Comparison of ENCODE assay signal across 21 cellular contexts in genomic region chr18:48672671-48673340, GRCh38.
DNase-seq lines count a peak whose midpoint lies in the region; ATAC-seq and TF ChIP-seq lines count a peak whose summit lies in the region.
"Had no signal": no experiment of that assay in that cellular context is flagged by ENCODE, and none has a peak within 500 bp of the region (broad histone marks: within the 10 kb centered on the region; RNA-seq: fewer than 3 reads in every experiment).

No MANE protein-coding gene starts in this region.

- TF ChIP-seq CTCF in IMR-90 (conservative IDR thresholded peaks at IDR 0.05; ENCODE audit: low read depth, low read length) (no peak), ovary (IDR thresholded peaks at IDR 0.05) (no peak)

- no peaks in the 10 kb centered on the region for H3K36me3 Mint-ChIP-seq in T-helper 17 cell (ENCODE audit: low read depth)

- peaks cover 2% of the 10 kb centered on the region; the same call in 1 of the 2 replicates for H3K9me3 ChIP-seq in IMR-90 (ENCODE audit: control insufficient read depth, insufficient read depth, low read length)
- H3K9me3 ChIP-seq in T-helper 17 cell (ENCODE audit: control insufficient read depth, low read length, poor library complexity, severe bottlenecking), result no peaks in the 10 kb centered on the region
- peaks cover 0 to 6% of the 10 kb centered on the region in 2 donors for H3K9me3 ChIP-seq in ovary
- H3K9me3 ChIP-seq: body of pancreas, colonic mucosa had no signal

- H2AK5ac ChIP-seq in IMR-90 (ENCODE audit: low read depth, low read length), result no peak overlapping the region

- intact Hi-C loops in IMR-90 (cut with micrococcal nuclease) (no loop called here), ovary (cut with DNase I) (loop anchor here (10.0 kb wide), 5 partner anchors 102 to 822 kb away; partner anchors contain the start of genes SMAD7 (in 2 of the 4), C18orf32 (in 1 of the 4) and RPL17 (in 1 of the 4))

- no peak overlapping the region for H2AK9ac ChIP-seq in IMR-90 (replicated peaks; ENCODE audit: low read depth, low read length, poor library complexity)

- no peak overlapping the region for H2BK5ac ChIP-seq in IMR-90 (ENCODE audit: low read depth, low read length, poor library complexity, severe bottlenecking)

- H3K4me3 ChIP-seq in IMR-90 (ENCODE audit: insufficient read depth, low read depth, low read length) (no peak overlapping the region), ovary (no peak overlapping the region)
- H3K4me3 ChIP-seq: body of pancreas, colonic mucosa, smooth muscle cell had no signal

- no peak overlapping the region for H2BK20ac ChIP-seq in IMR-90 (ENCODE audit: low read depth, low read length)

- no peak for TF ChIP-seq POLR2A in IMR-90 (IDR thresholded peaks at IDR 0.05; ENCODE audit: low read depth, low read length)
- TF ChIP-seq POLR2A in ovary (IDR thresholded peaks at IDR 0.05), result no peak

- H3K27ac ChIP-seq in IMR-90 (ENCODE audit: insufficient read depth, low read length), result no peak overlapping the region
- H3K27ac ChIP-seq in ovary, result no peak overlapping the region
- H3K27ac ChIP-seq: 22Rv1, body of pancreas, colonic mucosa had no signal

- DNase-seq in NCI-H1417 (lab: John Stamatoyannopoulos, UW) (peak in 2 of 3 experiments; percentile 65 to 80), NCI-H1417 treated with DMSO at 0.1 percent for 48 hours (lab: John Stamatoyannopoulos, UW) (no peak), IMR-90 (no peak), T-helper 17 cell (no peak), ovary (peak in 4 of 5 donors; percentile 10 to 18 (median 12)), cerebellar nuclear complex (lab: John Stamatoyannopoulos, UW) (no peak)
- DNase-seq: activated naive CD8-positive, alpha-beta T cell treated with anti-CD3 and anti-CD28 coated beads for 36 hours; AML-193; body of pancreas; colonic mucosa; HCEC 1CT; NCI-H1436 treated with DMSO at 0.1 percent for 48 hours; NCI-H446 treated with DMSO at 0.1 percent for 48 hours; stimulated activated CD4-positive, alpha-beta T cell treated with anti-CD3 and anti-CD28 coated beads, Interleukin-4, amount 100 ng/mL, for 1 hour; stimulated activated naive CD8-positive, alpha-beta T cell treated with anti-CD3 and anti-CD28 coated beads, Interleukin-15, amount 100 ng/mL, for 72 hours; T-helper 9 cell had no signal

- H4K91ac ChIP-seq in IMR-90 (ENCODE audit: insufficient read depth, low read depth, low read length), result no peak overlapping the region

- dilution Hi-C loops in IMR-90 (cut with HindIII; ENCODE audit: low sequenced_read_pairs, unreplicated experiment), result no loop called here

- H3K27me3 ChIP-seq in IMR-90 (ENCODE audit: control insufficient read depth, insufficient read depth, low read length) (no peaks in the 10 kb centered on the region), ovary (no peaks in the 10 kb centered on the region)
- H3K27me3 ChIP-seq: body of pancreas, colonic mucosa had no signal

- BruUV-seq in IMR-90 (replicated peaks; lab: Mats Ljungman, UMichigan), result no TSS peak

- H3K9me1 ChIP-seq in IMR-90 (ENCODE audit: insufficient read depth, low read length), result peaks cover 2% of the 10 kb centered on the region; the same call in 1 of the 2 replicates

- whole genome bisulfite sequencing in IMR-90 (ENCODE audit: extremely low coverage in 2 of 2, insufficient read length in 1 of 2), 2 experiments, result 100% methylated on average over 1 of the region's 6 CpGs; no CpG with 5 or more reads in 1 of the 2 experiments
- 92 to 93% (median 92%) methylated on average over 6 of the region's 6 CpGs for WGBS in ovary, 3 donors

- peak overlapping the region; percentile 11 for H3K27ac Mint-ChIP-seq in T-helper 17 cell
- H3K27ac Mint-ChIP-seq: activated naive CD8-positive, alpha-beta T cell treated with anti-CD3 and anti-CD28 coated beads for 36 hours; stimulated activated naive CD8-positive, alpha-beta T cell treated with anti-CD3 and anti-CD28 coated beads, Interleukin-15, amount 100 ng/mL, for 72 hours; type B pancreatic cell had no signal

- ATAC-seq in IMR-90 (ENCODE audit: low read depth) (no peak), T-helper 17 cell (no peak), HG03025 (IDR thresholded peaks at IDR 0.05; ENCODE audit: low FRiP score, unreplicated experiment) (no peak), HG02885 (IDR thresholded peaks at IDR 0.05; ENCODE audit: poor library complexity, unreplicated experiment) (no peak)
- ATAC-seq: body of pancreas; stimulated activated naive CD8-positive, alpha-beta T cell treated with anti-CD3 and anti-CD28 coated beads, Interleukin-15, amount 100 ng/mL, for 72 hours had no signal

- H2BK120ac ChIP-seq in IMR-90 (ENCODE audit: low read depth, low read length), result no peak overlapping the region

- no peak overlapping the region for H3K4ac ChIP-seq in IMR-90 (ENCODE audit: low read depth, low read length)

- peaks cover 19% of the 10 kb centered on the region for H3K4me1 ChIP-seq in IMR-90 (ENCODE audit: control insufficient read depth, insufficient read depth, low read length)
- H3K4me1 ChIP-seq in ovary (ENCODE audit: insufficient read depth), result no peaks in the 10 kb centered on the region

- no peak overlapping the region for H3K4me3 Mint-ChIP-seq in T-helper 17 cell
- H3K4me3 Mint-ChIP-seq: activated naive CD8-positive, alpha-beta T cell treated with anti-CD3 and anti-CD28 coated beads for 36 hours; stimulated activated naive CD8-positive, alpha-beta T cell treated with anti-CD3 and anti-CD28 coated beads, Interleukin-15, amount 100 ng/mL, for 72 hours; type B pancreatic cell had no signal

- no peak overlapping the region for H3K18ac ChIP-seq in IMR-90 (ENCODE audit: low read depth, low read length)

- no peaks in the 10 kb centered on the region for H3K27me3 Mint-ChIP-seq in T-helper 17 cell
- H3K27me3 Mint-ChIP-seq: activated naive CD8-positive, alpha-beta T cell treated with anti-CD3 and anti-CD28 coated beads for 36 hours; stimulated activated naive CD8-positive, alpha-beta T cell treated with anti-CD3 and anti-CD28 coated beads, Interleukin-15, amount 100 ng/mL, for 72 hours; type B pancreatic cell had no signal

- POLR2A ChIA-PET in IMR-90 (lab: Charles Lee; ENCODE audit: unreplicated experiment), result no interaction called here

- H3K36me3 ChIP-seq in IMR-90 (ENCODE audit: control insufficient read depth, insufficient read depth, low read length) (peaks cover 35% of the 10 kb centered on the region), ovary (peaks cover 6% of the 10 kb centered on the region)
- H3K36me3 ChIP-seq: colonic mucosa had no signal

- no peak overlapping the region; the same call in 1 of the 2 replicates for H3K23ac ChIP-seq in IMR-90 (ENCODE audit: low read depth, low read length)

- TF ChIP-seq RAD21 in IMR-90 (IDR thresholded peaks at IDR 0.05; ENCODE audit: low read length), result no peak

- H3K79me1 ChIP-seq in IMR-90 (ENCODE audit: low read depth in 1 of 2, low read length in 2 of 2), result peaks cover 22 to 87% of the 10 kb centered on the region in 2 experiments

- peaks cover 2% of the 10 kb centered on the region for H3K4me1 Mint-ChIP-seq in T-helper 17 cell

- no peak overlapping the region for H3K4me2 ChIP-seq in IMR-90 (ENCODE audit: low read depth, low read length)
- H3K4me2 ChIP-seq: smooth muscle cell had no signal

- H3K56ac ChIP-seq in IMR-90 (ENCODE audit: extremely low read depth, insufficient read depth, low read length), result no peak overlapping the region

- no peak overlapping the region for H2BK15ac ChIP-seq in IMR-90 (ENCODE audit: low read depth, low read length)

- in situ Hi-C loops in IMR-90 (cut with MboI; ENCODE audit: low sequenced_read_pairs), result loop anchor here (10.0 kb wide), 2 partner anchors 502 to 742 kb away; no protein-coding TSS in a partner anchor

- H4K20me1 ChIP-seq in IMR-90 (ENCODE audit: insufficient read depth, low read length), result peaks cover 54% of the 10 kb centered on the region

- no peak for TF ChIP-seq EP300 in ovary (IDR thresholded peaks at IDR 0.05)

- H3K9ac ChIP-seq in IMR-90 (ENCODE audit: low read depth, low read length), result no peak overlapping the region

- no peak overlapping the region for H3K14ac ChIP-seq in IMR-90 (replicated peaks; ENCODE audit: low read depth, low read length)

- CTCF ChIA-PET in IMR-90 (lab: Yijun Ruan, JAX), result no interaction called here

- no peak overlapping the region for H4K8ac ChIP-seq in IMR-90 (ENCODE audit: low read depth in 2 of 2, low read length in 2 of 2)

- peak overlapping the region; percentile 33 for H2AFZ ChIP-seq in IMR-90 (replicated peaks; ENCODE audit: low read length, poor library complexity)

- no peak overlapping the region for H4K5ac ChIP-seq in IMR-90 (ENCODE audit: low read depth, low read length)

TF ChIP-seq in IMR-90, 13 proteins besides CTCF, POLR2A, EP300 and RAD21 (continues in another document):
- TF ChIP-seq FOS (IDR thresholded peaks at IDR 0.05; ENCODE audit: low read depth, low read length) (no peak), MAFK (IDR thresholded peaks at IDR 0.05; ENCODE audit: low read depth, low read length) (no peak), SMC3 (IDR thresholded peaks at IDR 0.05; ENCODE audit: low read depth, low read length) (no peak), MXI1 (IDR thresholded peaks at IDR 0.05; ENCODE audit: borderline replicate concordance, low read depth, low read length) (no peak), RCOR1 (IDR thresholded peaks at IDR 0.05; ENCODE audit: insufficient replicate concordance, low read length) (no peak), NFE2L2 (IDR thresholded peaks at IDR 0.05; ENCODE audit: low read depth, low read length) (no peak), CHD1 (IDR thresholded peaks at IDR 0.05; ENCODE audit: low read depth, low read length) (no peak), ELK1 (IDR thresholded peaks at IDR 0.05; ENCODE audit: borderline replicate concordance, low read depth, low read length) (no peak), USF2 (IDR thresholded peaks at IDR 0.05; ENCODE audit: low read depth, low read length) (no peak), BHLHE40 (IDR thresholded peaks at IDR 0.05; ENCODE audit: low read depth, low read length) (no peak), CEBPB (IDR thresholded peaks at IDR 0.05; ENCODE audit: low read depth, low read length) (no peak), RFX5 (IDR thresholded peaks at IDR 0.05; ENCODE audit: low read depth, low read length) (no peak)

Comparison
In these comparisons a context has a peak if more than half of its experiments do, and no peak if none do; other contexts are left out.
1. DNase-seq: peak in NCI-H1417 (2 of 3) and ovary (4 of 5); none in NCI-H1417 treated with DMSO at 0.1 percent for 48 hours (single experiment), IMR-90 (single experiment), T-helper 17 cell (0 of 3) and cerebellar nuclear complex (0 of 2).